ENCODE assay signal across 3 cellular contexts in genomic region chr10:46520381-46520780, GRCh38.
A peak's percentile ranks its signal among the peaks of the same experiment; 100 is the strongest.
TF ChIP-seq lines count a peak whose summit lies in the region.

No MANE protein-coding gene starts in this region.

TF ChIP-seq in SK-N-SH, 30 proteins besides CTCF, POLR2A, EP300 and RAD21:
- TF ChIP-seq FOXJ3 (CRISPR knock-in tag; IDR thresholded peaks at IDR 0.05) (0 out of 2 replicates have a peak, but pooled peaks have one; percentile 5), RFX5 (IDR thresholded peaks at IDR 0.05; ENCODE audit: low read length) (no peak)

TF ChIP-seq in SK-N-SH treated with all-trans-retinoic acid at 6 μM for 48 hours, 23 proteins besides CTCF, POLR2A, EP300 and RAD21:
- TF ChIP-seq ZFP30 (CRISPR knock-in tag; IDR thresholded peaks at IDR 0.05) (no peak), ZC3H10 (CRISPR knock-in tag; IDR thresholded peaks at IDR 0.05) (no peak), ESRRG (CRISPR knock-in tag; IDR thresholded peaks at IDR 0.05) (no peak), TOX (CRISPR knock-in tag; IDR thresholded peaks at IDR 0.05; ENCODE audit: borderline replicate concordance) (no peak), TSHZ2 (CRISPR knock-in tag; IDR thresholded peaks at IDR 0.05) (no peak), CREB5 (CRISPR knock-in tag; IDR thresholded peaks at IDR 0.05; ENCODE audit: low read depth) (no peak), SNAI2 (CRISPR knock-in tag; IDR thresholded peaks at IDR 0.05) (no peak), GLIS3 (CRISPR knock-in tag; IDR thresholded peaks at IDR 0.05) (no peak), TCF4 (CRISPR knock-in tag; IDR thresholded peaks at IDR 0.05; ENCODE audit: borderline replicate concordance) (no peak), BACH2 (CRISPR knock-in tag; IDR thresholded peaks at IDR 0.05; ENCODE audit: borderline replicate concordance) (no peak), PATZ1 (CRISPR knock-in tag; IDR thresholded peaks at IDR 0.05; ENCODE audit: borderline replicate concordance) (no peak), ARNTL (CRISPR knock-in tag; IDR thresholded peaks at IDR 0.05; ENCODE audit: borderline replicate concordance, low read depth) (no peak), CSRNP3 (CRISPR knock-in tag; IDR thresholded peaks at IDR 0.05) (no peak), CSDC2 (CRISPR knock-in tag; IDR thresholded peaks at IDR 0.05) (no peak), ZNF8 (CRISPR knock-in tag; IDR thresholded peaks at IDR 0.05) (no peak)

TF ChIP-seq in HepG2, 621 proteins besides CTCF, POLR2A, EP300 and RAD21:
- TF ChIP-seq ZFP36L2 (CRISPR knock-in tag; IDR thresholded peaks at IDR 0.05): no peak
- TF ChIP-seq WIZ (CRISPR knock-in tag; IDR thresholded peaks at IDR 0.05): no peak
- TF ChIP-seq ZBTB33 (CRISPR knock-in tag; IDR thresholded peaks at IDR 0.05): no peak
- no peak for TF ChIP-seq BCLAF1 (IDR thresholded peaks at IDR 0.05)
- no peak for TF ChIP-seq NR2F2 (IDR thresholded peaks at IDR 0.05; ENCODE audit: borderline replicate concordance, low read depth)
- no peak for TF ChIP-seq KDM1A (CRISPR knock-in tag; IDR thresholded peaks at IDR 0.05)
- no peak for TF ChIP-seq ZFAT (CRISPR knock-in tag; conservative IDR thresholded peaks at IDR 0.05)
- TF ChIP-seq ZNF609 (CRISPR knock-in tag; IDR thresholded peaks at IDR 0.05; ENCODE audit: borderline replicate concordance): no peak
- TF ChIP-seq ZBTB37 (CRISPR knock-in tag; IDR thresholded peaks at IDR 0.05): no peak
- TF ChIP-seq ZFX (CRISPR knock-in tag; IDR thresholded peaks at IDR 0.05; ENCODE audit: low read depth): no peak
- no peak for TF ChIP-seq ZNF136 (CRISPR knock-in tag; IDR thresholded peaks at IDR 0.05; ENCODE audit: low read depth)
- no peak for TF ChIP-seq NBN (conservative IDR thresholded peaks at IDR 0.05)
- TF ChIP-seq ZNF614 (CRISPR knock-in tag; IDR thresholded peaks at IDR 0.05; ENCODE audit: borderline replicate concordance): no peak
- TF ChIP-seq ZNF276 (CRISPR knock-in tag; IDR thresholded peaks at IDR 0.05; ENCODE audit: low read depth): no peak
- TF ChIP-seq ISL2 (CRISPR knock-in tag; IDR thresholded peaks at IDR 0.05): no peak
- TF ChIP-seq ETV6 (CRISPR knock-in tag; conservative IDR thresholded peaks at IDR 0.05): no peak
- TF ChIP-seq CBX2 (IDR thresholded peaks at IDR 0.05; ENCODE audit: low read depth, low read length): no peak
- no peak for TF ChIP-seq CBX2 (CRISPR knock-in tag; IDR thresholded peaks at IDR 0.05; ENCODE audit: low read depth)
